In the genomic region with DNA sequence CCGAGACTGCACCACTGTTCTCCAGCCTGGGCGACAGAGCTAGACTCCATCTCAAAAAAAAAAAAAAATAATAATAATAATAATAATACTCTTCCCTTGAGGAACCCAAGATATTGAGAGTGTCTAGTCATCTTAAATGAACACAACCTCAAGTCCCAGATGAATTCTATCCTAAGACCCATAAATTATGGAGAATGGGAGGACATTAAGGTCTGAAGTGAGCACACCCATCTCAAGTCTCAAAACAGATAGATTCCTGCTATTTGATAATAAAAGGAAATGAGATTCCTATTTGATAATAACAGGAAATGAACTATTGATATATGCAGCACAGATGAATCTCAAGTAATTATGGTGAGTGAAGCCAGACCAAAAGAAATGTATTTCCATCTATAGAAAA, we compare ENCODE assay signal across 9 cellular contexts. TPM values are rescaled to one million over a fixed set of nuclear protein-coding genes. Genes with fewer than 3 reads are reported as not detected.
DNase-seq lines count a peak whose midpoint lies in the region; ATAC-seq and TF ChIP-seq lines count a peak whose summit lies in the region.
"Had no signal": no experiment of that assay in that cellular context is flagged by ENCODE, and none has a peak within 500 bp of the region (broad histone marks: within the 10 kb centered on the region; RNA-seq: fewer than 3 reads in every experiment).

No MANE protein-coding gene starts in this region.

- H3K27me3 ChIP-seq in SU-DHL-6 (ENCODE audit: low read length) (no peaks in the 10 kb centered on the region), esophagus squamous epithelium (no peaks in the 10 kb centered on the region)

- H3K36me3 ChIP-seq in SU-DHL-6 (ENCODE audit: low read length) (no peaks in the 10 kb centered on the region), esophagus squamous epithelium (no peaks in the 10 kb centered on the region), mucosa of descending colon (ENCODE audit: low read depth) (no peaks in the 10 kb centered on the region)

- H3K9me3 Mint-ChIP-seq in activated CD4-positive, alpha-beta T cell treated with anti-CD3 and anti-CD28 coated beads for 36 hours (ENCODE audit: low read depth): no peaks in the 10 kb centered on the region
- no peaks in the 10 kb centered on the region for H3K9me3 Mint-ChIP-seq in stimulated activated memory B cell treated with anti-CD40 and anti-IgM and Interleukin-4, amounts not matched to agents 10 μg/mL and 1 μg/mL and 100 μg/mL, for 72 hours

- no peaks in the 10 kb centered on the region for H4K20me1 ChIP-seq in SU-DHL-6 (ENCODE audit: low read depth, low read length)

- H3K4me3 Mint-ChIP-seq in activated CD4-positive, alpha-beta T cell treated with anti-CD3 and anti-CD28 coated beads for 36 hours: no peak overlapping the region
- H3K4me3 Mint-ChIP-seq in stimulated activated memory B cell treated with anti-CD40 and anti-IgM and Interleukin-4, amounts not matched to agents 10 μg/mL and 1 μg/mL and 100 μg/mL, for 72 hours: peak overlapping the region; percentile 45

- no peak overlapping the region for H3K9ac ChIP-seq in SU-DHL-6 (ENCODE audit: low read length)

- peak overlapping the region; percentile 31 for H3K27ac Mint-ChIP-seq in activated CD4-positive, alpha-beta T cell treated with anti-CD3 and anti-CD28 coated beads for 36 hours
- peak overlapping the region; percentile 90 for H3K27ac Mint-ChIP-seq in stimulated activated memory B cell treated with anti-CD40 and anti-IgM and Interleukin-4, amounts not matched to agents 10 μg/mL and 1 μg/mL and 100 μg/mL, for 72 hours
- H3K27ac Mint-ChIP-seq: progenitor cell of endocrine pancreas had no signal

- TF ChIP-seq CTCF in SU-DHL-6 (IDR thresholded peaks at IDR 0.05; ENCODE audit: insufficient read depth, low read length, poor library complexity, severe bottlenecking) (no peak), esophagus squamous epithelium (IDR thresholded peaks at IDR 0.05) (no peak), mucosa of descending colon (IDR thresholded peaks at IDR 0.05) (no peak)

- no peak for DNase-seq in activated CD4-positive, alpha-beta T cell treated with anti-CD3 and anti-CD28 coated beads for 36 hours
- DNase-seq in activated CD4-positive, alpha-beta T cell treated with anti-CD3 and anti-CD28 coated beads, Interleukin-2, amount 50 U/mL, for 4 hours: no peak
- DNase-seq in esophagus squamous epithelium (lab: John Stamatoyannopoulos, UW) (no peak), NCI-H2029 treated with DMSO at 0.1 percent for 48 hours (lab: John Stamatoyannopoulos, UW) (no peak), mucosa of descending colon (no peak), SIG-M5 treated with dmso at 0.1 percent for 504 hours (lab: John Stamatoyannopoulos, UW; ENCODE audit: unreplicated experiment) (no peak)

- peaks cover 10% of the 10 kb centered on the region; the same call in 1 of the 2 replicates for H3F3A ChIP-seq in SU-DHL-6 (ENCODE audit: insufficient read depth)

- H3K4me1 ChIP-seq in esophagus squamous epithelium (peaks cover 15 to 60% (median 28%) of the 10 kb centered on the region in 3 donors), mucosa of descending colon (ENCODE audit: low read depth) (peaks cover 21% of the 10 kb centered on the region)

- H3K9me3 ChIP-seq in SU-DHL-6 (ENCODE audit: insufficient read depth, low read length) (no peaks in the 10 kb centered on the region), esophagus squamous epithelium (no peaks in the 10 kb centered on the region), mucosa of descending colon (no peaks in the 10 kb centered on the region)

- peaks cover 61% of the 10 kb centered on the region for H3K4me1 Mint-ChIP-seq in activated CD4-positive, alpha-beta T cell treated with anti-CD3 and anti-CD28 coated beads for 36 hours
- peaks cover 58% of the 10 kb centered on the region for H3K4me1 Mint-ChIP-seq in stimulated activated memory B cell treated with anti-CD40 and anti-IgM and Interleukin-4, amounts not matched to agents 10 μg/mL and 1 μg/mL and 100 μg/mL, for 72 hours

- ATAC-seq in activated CD4-positive, alpha-beta T cell treated with anti-CD3 and anti-CD28 coated beads for 36 hours: no peak
- ATAC-seq in stimulated activated memory B cell treated with anti-CD40 and anti-IgM and Interleukin-4, amounts not matched to agents 10 μg/mL and 1 μg/mL and 100 μg/mL, for 72 hours: no peak
- ATAC-seq in mucosa of descending colon: no peak

- H3K9me2 ChIP-seq in SU-DHL-6 (replicated peaks; ENCODE audit: insufficient read depth, low read length): no peaks in the 10 kb centered on the region

- H3K4me3 ChIP-seq in SU-DHL-6 (ENCODE audit: insufficient read depth, low read length, poor library complexity, severe bottlenecking): no peak overlapping the region
- H3K4me3 ChIP-seq in esophagus squamous epithelium: no peak overlapping the region
- H3K4me3 ChIP-seq in mucosa of descending colon: no peak overlapping the region

- intact Hi-C loops in activated CD4-positive, alpha-beta T cell treated with anti-CD3 and anti-CD28 coated beads for 36 hours (cut with DNase I, micrococcal nuclease): loop anchor here (1.0 to 10.0 kb wide), 5 partner anchors 25 to 60 kb away; a partner anchor contains a TSS
- intact Hi-C loops in esophagus squamous epithelium (cut with DNase I): no loop called here
- intact Hi-C loops in mucosa of descending colon (cut with DNase I, micrococcal nuclease): no loop called here

- H3K27ac ChIP-seq in SU-DHL-6 (ENCODE audit: low read depth, low read length): peak overlapping the region; percentile 82
- peak overlapping the region; percentile 59 to 77 (median 69) for H3K27ac ChIP-seq in esophagus squamous epithelium

- peaks cover 17% of the 10 kb centered on the region for H3K36me3 Mint-ChIP-seq in activated CD4-positive, alpha-beta T cell treated with anti-CD3 and anti-CD28 coated beads for 36 hours (ENCODE audit: low read depth)
- peaks cover 24% of the 10 kb centered on the region for H3K36me3 Mint-ChIP-seq in stimulated activated memory B cell treated with anti-CD40 and anti-IgM and Interleukin-4, amounts not matched to agents 10 μg/mL and 1 μg/mL and 100 μg/mL, for 72 hours

- CTCF ChIA-PET in activated CD4-positive, alpha-beta T cell treated with anti-CD3 and anti-CD28 coated beads for 36 hours (lab: Charles Lee): interaction anchor here (0.6 to 1.3 kb wide), 3 partner anchors 10 to 55 kb away, joined by 3 to 5 read pairs (median 3); no protein-coding TSS in a partner anchor

- POLR2A ChIA-PET in activated CD4-positive, alpha-beta T cell treated with anti-CD3 and anti-CD28 coated beads for 36 hours (lab: Charles Lee): interaction anchor here (0.6 to 1.2 kb wide), 5 partner anchors 21 to 82 kb away, joined by 3 to 7 read pairs (median 3); a partner anchor contains a TSS

- H3K79me2 ChIP-seq in SU-DHL-6 (ENCODE audit: insufficient read depth, low read length): peaks cover 81% of the 10 kb centered on the region

- 89 to 96% methylated on average over 2 of the region's 2 CpGs for WGBS in esophagus squamous epithelium, 2 donors

- H3K4me2 ChIP-seq in SU-DHL-6 (ENCODE audit: low read depth, low read length, poor library complexity, severe bottlenecking): peak overlapping the region; percentile 64

- no peaks in the 10 kb centered on the region for H3K27me3 Mint-ChIP-seq in activated CD4-positive, alpha-beta T cell treated with anti-CD3 and anti-CD28 coated beads for 36 hours
- H3K27me3 Mint-ChIP-seq in stimulated activated memory B cell treated with anti-CD40 and anti-IgM and Interleukin-4, amounts not matched to agents 10 μg/mL and 1 μg/mL and 100 μg/mL, for 72 hours: no peaks in the 10 kb centered on the region
- H3K27me3 Mint-ChIP-seq: progenitor cell of endocrine pancreas had no signal

- no peak for TF ChIP-seq POLR2A in esophagus squamous epithelium (IDR thresholded peaks at IDR 0.05)

- no peak overlapping the region for H2AFZ ChIP-seq in SU-DHL-6 (ENCODE audit: low read depth, low read length, severe bottlenecking)

RNA-seq across cellular contexts. Expression of a gene that starts 51.5 kb away (rescaled TPM):
- 100 to 1,000 TPM in 1 of 2 experiments, 10 to 100 TPM in 1; 91.9 to 108 TPM for total RNA-seq in activated CD4-positive, alpha-beta T cell treated with anti-CD3 and anti-CD28 coated beads for 36 hours
- total RNA-seq in esophagus squamous epithelium: 10 to 100 TPM; 36.0 to 57.6 (median 45.0) TPM
- total RNA-seq in mucosa of descending colon: 100 to 1,000 TPM; 126 to 131 (median 127) TPM

Comparison
In these comparisons a context has a peak if more than half of its experiments do, and no peak if none do; other contexts are left out.
1. intact Hi-C loops: an anchor here in activated CD4-positive, alpha-beta T cell treated with anti-CD3 and anti-CD28 coated beads for 36 hours (1.0 to 10.0 kb wide); none called in esophagus squamous epithelium and mucosa of descending colon.